In the genomic region with DNA sequence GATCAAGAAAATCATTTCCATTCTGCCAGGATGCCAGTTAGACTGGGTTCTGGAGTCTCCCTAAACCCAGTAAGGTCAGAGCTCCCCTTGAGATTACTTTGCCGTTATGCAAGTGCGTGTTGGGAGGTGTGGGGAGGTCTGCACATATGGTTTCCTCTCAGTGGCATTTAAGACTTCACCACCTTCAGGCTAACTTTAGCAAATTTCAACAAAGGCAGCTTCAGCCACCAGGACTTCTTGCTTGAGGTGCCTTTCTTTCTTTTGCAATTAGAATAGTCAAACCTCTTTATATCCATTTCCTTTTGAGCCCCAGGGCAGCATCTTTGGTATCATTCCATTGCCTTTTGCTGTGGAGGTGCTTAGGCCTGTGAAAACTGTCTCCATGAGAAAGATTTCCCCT, we compare ENCODE assay signal across 19 cellular contexts.
DNase-seq lines count a peak whose midpoint lies in the region; ATAC-seq and TF ChIP-seq lines count a peak whose summit lies in the region.
"Had no signal": no experiment of that assay in that cellular context is flagged by ENCODE, and none has a peak within 500 bp of the region (broad histone marks: within the 10 kb centered on the region; RNA-seq: fewer than 3 reads in every experiment).

No MANE protein-coding gene starts in this region.

- H3K27ac Mint-ChIP-seq in stimulated activated naive CD8-positive, alpha-beta T cell treated with anti-CD3 and anti-CD28 coated beads, Interleukin-15, Interleukin-2, amounts not matched to agents 100 ng/mL and 50 ng/mL, for 24 hours, result peak overlapping the region; percentile 39
- H3K27ac Mint-ChIP-seq in WTC11 (peak overlapping the region; percentile 83), memory B cell (peak overlapping the region; percentile 78)
- H3K27ac Mint-ChIP-seq: progenitor cell of endocrine pancreas had no signal

- DNase-seq in stimulated activated naive CD8-positive, alpha-beta T cell treated with anti-CD3 and anti-CD28 coated beads, Interleukin-15, Interleukin-2, amounts not matched to agents 100 U/mL and 50 U/mL, for 24 hours, result no peak
- no peak for DNase-seq in WTC11 (ENCODE audit: low spot score)
- DNase-seq in memory B cell (ENCODE audit: low spot score in 2 of 2), result no peak
- DNase-seq in amniotic stem cell (lab: John Stamatoyannopoulos, UW), result no peak
- DNase-seq in left cardiac atrium, result no peak
- DNase-seq: effector memory CD8-positive, alpha-beta T cell; Kasumi-1; left colon; NCI-H1105 treated with DMSO at 0.1 percent for 48 hours; NCI-H510A treated with DMSO at 0.1 percent for 48 hours; RPMI8226; SK-N-SH; stimulated activated naive CD4-positive, alpha-beta T cell; T1000 had no signal

- H3K4me3 Mint-ChIP-seq in stimulated activated naive CD8-positive, alpha-beta T cell treated with anti-CD3 and anti-CD28 coated beads, Interleukin-15, Interleukin-2, amounts not matched to agents 100 ng/mL and 50 ng/mL, for 24 hours, result no peak overlapping the region
- H3K4me3 Mint-ChIP-seq in WTC11, result no peak overlapping the region
- H3K4me3 Mint-ChIP-seq in memory B cell, result no peak overlapping the region
- H3K4me3 Mint-ChIP-seq: effector memory CD8-positive, alpha-beta T cell; neural crest cell had no signal

- no peak for TF ChIP-seq CTCF in WTC11 (IDR thresholded peaks at IDR 0.05)

- POLR2A ChIA-PET in WTC11 (lab: Charles Lee), result interaction anchor here (0.5 to 0.9 kb wide), 3 partner anchors 8 to 281 kb away, joined by 3 read pairs; no protein-coding TSS in a partner anchor

- no peak for ATAC-seq in stimulated activated naive CD8-positive, alpha-beta T cell treated with anti-CD3 and anti-CD28 coated beads, Interleukin-15, Interleukin-2, amounts not matched to agents 100 U/mL and 50 U/mL, for 24 hours
- ATAC-seq in WTC11 (peak; percentile 69), memory B cell (ENCODE audit: low read depth) (no peak), left cardiac atrium (no peak), HG03175 (IDR thresholded peaks at IDR 0.05; ENCODE audit: unreplicated experiment) (no peak)
- ATAC-seq: effector memory CD8-positive, alpha-beta T cell; HCT116; left colon had no signal

- no peaks in the 10 kb centered on the region for H3K9me3 Mint-ChIP-seq in stimulated activated naive CD8-positive, alpha-beta T cell treated with anti-CD3 and anti-CD28 coated beads, Interleukin-15, Interleukin-2, amounts not matched to agents 100 ng/mL and 50 ng/mL, for 24 hours
- H3K9me3 Mint-ChIP-seq in WTC11 (peaks cover under 1% of the 10 kb centered on the region; the same call in 1 of the 2 replicates), memory B cell (peaks cover 2% of the 10 kb centered on the region)
- H3K9me3 Mint-ChIP-seq: effector memory CD8-positive, alpha-beta T cell; neural crest cell had no signal

- CTCF ChIA-PET in WTC11 (lab: Charles Lee), result interaction anchor here (1.1 to 2.1 kb wide), 4 partner anchors 9 to 72 kb away, joined by 3 to 8 read pairs (median 4); no protein-coding TSS in a partner anchor

- no peaks in the 10 kb centered on the region for H3K27me3 Mint-ChIP-seq in stimulated activated naive CD8-positive, alpha-beta T cell treated with anti-CD3 and anti-CD28 coated beads, Interleukin-15, Interleukin-2, amounts not matched to agents 100 ng/mL and 50 ng/mL, for 24 hours
- H3K27me3 Mint-ChIP-seq in WTC11 (ENCODE audit: low read depth), result peaks cover 1% of the 10 kb centered on the region; the same call in 1 of the 2 replicates
- H3K27me3 Mint-ChIP-seq in memory B cell, result no peaks in the 10 kb centered on the region
- H3K27me3 Mint-ChIP-seq: effector memory CD8-positive, alpha-beta T cell had no signal

- intact Hi-C loops in left cardiac atrium (cut with DNase I), result no loop called here

- no peaks in the 10 kb centered on the region for H3K36me3 Mint-ChIP-seq in stimulated activated naive CD8-positive, alpha-beta T cell treated with anti-CD3 and anti-CD28 coated beads, Interleukin-15, Interleukin-2, amounts not matched to agents 100 ng/mL and 50 ng/mL, for 24 hours (ENCODE audit: low read depth)
- H3K36me3 Mint-ChIP-seq in WTC11 (peaks cover 2% of the 10 kb centered on the region; the same call in 1 of the 2 replicates), memory B cell (peaks cover 2% of the 10 kb centered on the region)

- H3K4me1 Mint-ChIP-seq in stimulated activated naive CD8-positive, alpha-beta T cell treated with anti-CD3 and anti-CD28 coated beads, Interleukin-15, Interleukin-2, amounts not matched to agents 100 ng/mL and 50 ng/mL, for 24 hours (ENCODE audit: low read depth), result peaks cover 100% of the 10 kb centered on the region
- H3K4me1 Mint-ChIP-seq in WTC11 (peaks cover 53% of the 10 kb centered on the region), memory B cell (peaks cover 32% of the 10 kb centered on the region)

TF ChIP-seq in WTC11, 78 proteins besides CTCF, POLR2A, EP300 and RAD21 (continues in another document):
- TF ChIP-seq, protein P1, sequence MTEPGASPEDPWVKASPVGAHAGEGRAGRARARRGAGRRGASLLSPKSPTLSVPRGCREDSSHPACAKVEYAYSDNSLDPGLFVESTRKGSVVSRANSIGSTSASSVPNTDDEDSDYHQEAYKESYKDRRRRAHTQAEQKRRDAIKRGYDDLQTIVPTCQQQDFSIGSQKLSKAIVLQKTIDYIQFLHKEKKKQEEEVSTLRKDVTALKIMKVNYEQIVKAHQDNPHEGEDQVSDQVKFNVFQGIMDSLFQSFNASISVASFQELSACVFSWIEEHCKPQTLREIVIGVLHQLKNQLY (CRISPR knock-in tag; IDR thresholded peaks at IDR 0.05), result no peak
- TF ChIP-seq ZNF263 (CRISPR knock-in tag; IDR thresholded peaks at IDR 0.05; ENCODE audit: low read depth) (no peak), ZNF396 (CRISPR knock-in tag; IDR thresholded peaks at IDR 0.05; ENCODE audit: borderline replicate concordance) (no peak), HMGA2 (CRISPR knock-in tag; IDR thresholded peaks at IDR 0.05) (no peak), JUN (CRISPR knock-in tag; IDR thresholded peaks at IDR 0.05) (no peak), NFATC4 (CRISPR knock-in tag; IDR thresholded peaks at IDR 0.05) (no peak), TP53 (CRISPR knock-in tag; IDR thresholded peaks at IDR 0.05) (no peak), CREB1 (CRISPR knock-in tag; IDR thresholded peaks at IDR 0.05) (no peak), NR1H2 (CRISPR knock-in tag; IDR thresholded peaks at IDR 0.05) (no peak), NR2C2 (CRISPR knock-in tag; IDR thresholded peaks at IDR 0.05) (no peak)
- TF ChIP-seq, protein P2, sequence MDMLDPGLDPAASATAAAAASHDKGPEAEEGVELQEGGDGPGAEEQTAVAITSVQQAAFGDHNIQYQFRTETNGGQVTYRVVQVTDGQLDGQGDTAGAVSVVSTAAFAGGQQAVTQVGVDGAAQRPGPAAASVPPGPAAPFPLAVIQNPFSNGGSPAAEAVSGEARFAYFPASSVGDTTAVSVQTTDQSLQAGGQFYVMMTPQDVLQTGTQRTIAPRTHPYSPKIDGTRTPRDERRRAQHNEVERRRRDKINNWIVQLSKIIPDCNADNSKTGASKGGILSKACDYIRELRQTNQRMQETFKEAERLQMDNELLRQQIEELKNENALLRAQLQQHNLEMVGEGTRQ (CRISPR knock-in tag; IDR thresholded peaks at IDR 0.05), result no peak
- TF ChIP-seq, protein P3, sequence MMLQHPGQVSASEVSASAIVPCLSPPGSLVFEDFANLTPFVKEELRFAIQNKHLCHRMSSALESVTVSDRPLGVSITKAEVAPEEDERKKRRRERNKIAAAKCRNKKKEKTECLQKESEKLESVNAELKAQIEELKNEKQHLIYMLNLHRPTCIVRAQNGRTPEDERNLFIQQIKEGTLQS (CRISPR knock-in tag; conservative IDR thresholded peaks at IDR 0.05), result no peak
- TF ChIP-seq, protein P4, sequence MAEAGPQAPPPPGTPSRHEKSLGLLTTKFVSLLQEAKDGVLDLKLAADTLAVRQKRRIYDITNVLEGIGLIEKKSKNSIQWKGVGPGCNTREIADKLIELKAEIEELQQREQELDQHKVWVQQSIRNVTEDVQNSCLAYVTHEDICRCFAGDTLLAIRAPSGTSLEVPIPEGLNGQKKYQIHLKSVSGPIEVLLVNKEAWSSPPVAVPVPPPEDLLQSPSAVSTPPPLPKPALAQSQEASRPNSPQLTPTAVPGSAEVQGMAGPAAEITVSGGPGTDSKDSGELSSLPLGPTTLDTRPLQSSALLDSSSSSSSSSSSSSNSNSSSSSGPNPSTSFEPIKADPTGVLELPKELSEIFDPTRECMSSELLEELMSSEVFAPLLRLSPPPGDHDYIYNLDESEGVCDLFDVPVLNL (CRISPR knock-in tag; IDR thresholded peaks at IDR 0.05; ENCODE audit: borderline replicate concordance, low read depth), result no peak
- TF ChIP-seq, protein P5, sequence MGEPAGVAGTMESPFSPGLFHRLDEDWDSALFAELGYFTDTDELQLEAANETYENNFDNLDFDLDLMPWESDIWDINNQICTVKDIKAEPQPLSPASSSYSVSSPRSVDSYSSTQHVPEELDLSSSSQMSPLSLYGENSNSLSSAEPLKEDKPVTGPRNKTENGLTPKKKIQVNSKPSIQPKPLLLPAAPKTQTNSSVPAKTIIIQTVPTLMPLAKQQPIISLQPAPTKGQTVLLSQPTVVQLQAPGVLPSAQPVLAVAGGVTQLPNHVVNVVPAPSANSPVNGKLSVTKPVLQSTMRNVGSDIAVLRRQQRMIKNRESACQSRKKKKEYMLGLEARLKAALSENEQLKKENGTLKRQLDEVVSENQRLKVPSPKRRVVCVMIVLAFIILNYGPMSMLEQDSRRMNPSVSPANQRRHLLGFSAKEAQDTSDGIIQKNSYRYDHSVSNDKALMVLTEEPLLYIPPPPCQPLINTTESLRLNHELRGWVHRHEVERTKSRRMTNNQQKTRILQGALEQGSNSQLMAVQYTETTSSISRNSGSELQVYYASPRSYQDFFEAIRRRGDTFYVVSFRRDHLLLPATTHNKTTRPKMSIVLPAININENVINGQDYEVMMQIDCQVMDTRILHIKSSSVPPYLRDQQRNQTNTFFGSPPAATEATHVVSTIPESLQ (CRISPR knock-in tag; IDR thresholded peaks at IDR 0.05), result no peak
- TF ChIP-seq, protein P6, sequence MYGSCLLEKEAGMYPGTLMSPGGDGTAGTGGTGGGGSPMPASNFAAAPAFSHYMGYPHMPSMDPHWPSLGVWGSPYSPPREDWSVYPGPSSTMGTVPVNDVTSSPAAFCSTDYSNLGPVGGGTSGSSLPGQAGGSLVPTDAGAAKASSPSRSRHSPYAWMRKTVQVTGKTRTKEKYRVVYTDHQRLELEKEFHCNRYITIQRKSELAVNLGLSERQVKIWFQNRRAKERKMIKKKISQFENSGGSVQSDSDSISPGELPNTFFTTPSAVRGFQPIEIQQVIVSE (CRISPR knock-in tag; IDR thresholded peaks at IDR 0.05; ENCODE audit: borderline replicate concordance), result no peak
- TF ChIP-seq, protein P7, sequence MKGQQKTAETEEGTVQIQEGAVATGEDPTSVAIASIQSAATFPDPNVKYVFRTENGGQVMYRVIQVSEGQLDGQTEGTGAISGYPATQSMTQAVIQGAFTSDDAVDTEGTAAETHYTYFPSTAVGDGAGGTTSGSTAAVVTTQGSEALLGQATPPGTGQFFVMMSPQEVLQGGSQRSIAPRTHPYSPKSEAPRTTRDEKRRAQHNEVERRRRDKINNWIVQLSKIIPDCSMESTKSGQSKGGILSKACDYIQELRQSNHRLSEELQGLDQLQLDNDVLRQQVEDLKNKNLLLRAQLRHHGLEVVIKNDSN (CRISPR knock-in tag; IDR thresholded peaks at IDR 0.05), result no peak
